ENCODE assay signal across 12 cellular contexts in genomic region chr14:22320353-22320733, GRCh38.
DNase-seq lines count a peak whose midpoint lies in the region; ATAC-seq, FAIRE-seq and TF ChIP-seq lines count a peak whose summit lies in the region.
"Had no signal": no experiment of that assay in that cellular context is flagged by ENCODE, and none has a peak within 500 bp of the region (broad histone marks: within the 10 kb centered on the region; RNA-seq: fewer than 3 reads in every experiment).

No MANE protein-coding gene starts in this region.

- H3K4me3 ChIP-seq in PC-3 (ENCODE audit: low read length) (no peak overlapping the region), K562 (no peak overlapping the region), thymus (ENCODE audit: low read length) (peak overlapping the region; percentile 37)
- H3K4me3 ChIP-seq: gastroesophageal sphincter had no signal

- ATAC-seq in PC-3 (peak; percentile 54), K562 (no peak), GM18873 (IDR thresholded peaks at IDR 0.05; ENCODE audit: low FRiP score, unreplicated experiment) (no peak), HG02840 (IDR thresholded peaks at IDR 0.05; ENCODE audit: low FRiP score, unreplicated experiment) (no peak)
- ATAC-seq: gastroesophageal sphincter had no signal

- peak overlapping the region; percentile 66 for H3K4me3 Mint-ChIP-seq in activated naive CD4-positive, alpha-beta T cell treated with anti-CD3 and anti-CD28 coated beads, Interleukin-2, amount 10 ng/mL, durations not matched to agents 7 days and 5 days
- H3K4me3 Mint-ChIP-seq in immature natural killer cell: no peak overlapping the region
- H3K4me3 Mint-ChIP-seq: neural crest cell had no signal

- H3K4me2 ChIP-seq in PC-3 (ENCODE audit: low read length) (no peak overlapping the region), K562 (ENCODE audit: insufficient read depth, low read length) (no peak overlapping the region)

- TF ChIP-seq CTCF in PC-3 (conservative IDR thresholded peaks at IDR 0.05; ENCODE audit: low read depth, low read length): no peak
- peak in 1 of 3 experiments; percentile 34; a peak in 2 of 6 replicates for TF ChIP-seq CTCF in K562 (IDR thresholded peaks at IDR 0.05 in 2 of 3, conservative IDR thresholded peaks at IDR 0.05 in 1 of 3; ENCODE audit: insufficient read depth in 2 of 3, low read depth in 1 of 3, low read length in 3 of 3)

- no peaks in the 10 kb centered on the region for H3K9me3 ChIP-seq in PC-3 (ENCODE audit: low read length)
- no peaks in the 10 kb centered on the region for H3K9me3 ChIP-seq in K562 (replicated peaks; ENCODE audit: control insufficient read depth, insufficient read depth, low read depth, low read length)
- no peaks in the 10 kb centered on the region for H3K9me3 ChIP-seq in thymus (ENCODE audit: control insufficient read depth)
- H3K9me3 ChIP-seq: gastroesophageal sphincter had no signal

- H3K27me3 ChIP-seq in PC-3 (ENCODE audit: low read length) (no peaks in the 10 kb centered on the region), K562 (ENCODE audit: control insufficient read depth in 2 of 2, insufficient read depth in 2 of 2, low read length in 2 of 2) (no peaks in the 10 kb centered on the region), thymus (ENCODE audit: control insufficient read depth, insufficient read depth) (no peaks in the 10 kb centered on the region)

- no peaks in the 10 kb centered on the region for H3K36me3 ChIP-seq in PC-3 (ENCODE audit: low read depth, low read length)
- H3K36me3 ChIP-seq in K562 (ENCODE audit: control insufficient read depth, insufficient read depth, low read length): no peaks in the 10 kb centered on the region
- H3K36me3 ChIP-seq in thymus (ENCODE audit: control insufficient read depth, insufficient read depth): no peaks in the 10 kb centered on the region
- H3K36me3 ChIP-seq: gastroesophageal sphincter had no signal

- no peak overlapping the region for H3K27ac ChIP-seq in PC-3 (ENCODE audit: low read length)
- no peak overlapping the region for H3K27ac ChIP-seq in K562 (ENCODE audit: extremely low read depth, low read depth, low read length)
- H3K27ac ChIP-seq in thymus (ENCODE audit: low read depth): no peak overlapping the region
- H3K27ac ChIP-seq: gastroesophageal sphincter had no signal

- H3K79me2 ChIP-seq in PC-3 (ENCODE audit: low read length) (no peaks in the 10 kb centered on the region), K562 (ENCODE audit: control insufficient read depth, insufficient read depth, low read length) (no peaks in the 10 kb centered on the region)

- in situ Hi-C loops in K562 (cut with MboI): no loop called here

- peak in 1 of 2 experiments; percentile 69; a peak in 2 of 4 replicates for TF ChIP-seq RAD21 in K562 (CRISPR knock-in tag; conservative IDR thresholded peaks at IDR 0.05 in 1 of 2, IDR thresholded peaks at IDR 0.05 in 1 of 2)

- intact Hi-C loops in PC-3 (cut with micrococcal nuclease): no loop called here
- intact Hi-C loops in K562 (cut with micrococcal nuclease): loop anchor here (1.0 kb wide), 1 partner anchor 55 kb away; no protein-coding TSS in a partner anchor

- no peaks in the 10 kb centered on the region for H3K27me3 Mint-ChIP-seq in activated naive CD4-positive, alpha-beta T cell treated with anti-CD3 and anti-CD28 coated beads, Interleukin-2, amount 10 ng/mL, durations not matched to agents 7 days and 5 days
- peaks cover 0 to 7% (median 1%) of the 10 kb centered on the region in 3 donors for H3K27me3 Mint-ChIP-seq in immature natural killer cell (ENCODE audit: low read depth in 3 of 3)

- H3K4me1 Mint-ChIP-seq in activated naive CD4-positive, alpha-beta T cell treated with anti-CD3 and anti-CD28 coated beads, Interleukin-2, amount 10 ng/mL, durations not matched to agents 7 days and 5 days: no peaks in the 10 kb centered on the region
- no peaks in the 10 kb centered on the region for H3K4me1 Mint-ChIP-seq in immature natural killer cell
- H3K4me1 Mint-ChIP-seq: neural crest cell had no signal

- H3K27ac Mint-ChIP-seq in activated naive CD4-positive, alpha-beta T cell treated with anti-CD3 and anti-CD28 coated beads, Interleukin-2, amount 10 ng/mL, durations not matched to agents 7 days and 5 days: peak overlapping the region; percentile 84
- H3K27ac Mint-ChIP-seq in immature natural killer cell: no peak overlapping the region

- H3K9ac ChIP-seq in PC-3 (ENCODE audit: low read length): no peak overlapping the region
- no peak overlapping the region for H3K9ac ChIP-seq in K562 (ENCODE audit: insufficient read depth in 1 of 2, low read depth in 2 of 2, low read length in 2 of 2)

- no peaks in the 10 kb centered on the region for H4K20me1 ChIP-seq in PC-3 (ENCODE audit: low read length)
- no peaks in the 10 kb centered on the region; the same call in 1 of the 2 replicates for H4K20me1 ChIP-seq in K562 (replicated peaks; ENCODE audit: control insufficient read depth, insufficient read depth, low read length)

- FAIRE-seq in K562 (lab: Jason Lieb, UNC): no peak
- FAIRE-seq: colon had no signal

- no peak for DNase-seq in activated naive CD4-positive, alpha-beta T cell treated with anti-CD3 and anti-CD28 coated beads, Interleukin-2, amount 10 ng/mL, durations not matched to agents 7 days and 5 days
- no peak for DNase-seq in activated naive CD4-positive, alpha-beta T cell treated with anti-CD3 and anti-CD28 coated beads, Interleukin-2, amount 50 U/mL, for 16 hours
- DNase-seq in PC-3 (peak; percentile 28), K562 (ENCODE audit: extremely low read depth in 1 of 4, low spot score in 3 of 4) (no peak), immature natural killer cell (no peak)
- DNase-seq: activated CD8-positive, alpha-beta memory T cell treated with anti-CD3 and anti-CD28 coated beads, Interleukin-2, amount 50 U/mL, for 4 hours had no signal

- H3K4me1 ChIP-seq in PC-3 (ENCODE audit: insufficient read depth, low read length): peaks cover 18% of the 10 kb centered on the region
- no peaks in the 10 kb centered on the region for H3K4me1 ChIP-seq in K562 (replicated peaks in 1 of 2; ENCODE audit: control insufficient read depth in 2 of 2, insufficient read depth in 2 of 2, low read length in 2 of 2)
- no peaks in the 10 kb centered on the region for H3K4me1 ChIP-seq in thymus (ENCODE audit: control insufficient read depth, insufficient read depth, low read length)
- H3K4me1 ChIP-seq: gastroesophageal sphincter had no signal

- H3K9me2 ChIP-seq in PC-3 (replicated peaks; ENCODE audit: low read length): no peaks in the 10 kb centered on the region

- no peaks in the 10 kb centered on the region for H3K36me3 Mint-ChIP-seq in activated naive CD4-positive, alpha-beta T cell treated with anti-CD3 and anti-CD28 coated beads, Interleukin-2, amount 10 ng/mL, durations not matched to agents 7 days and 5 days
- no peaks in the 10 kb centered on the region for H3K36me3 Mint-ChIP-seq in immature natural killer cell

- no peaks in the 10 kb centered on the region for H3F3A ChIP-seq in PC-3 (ENCODE audit: low read length, unreplicated experiment)

- H3K9me3 Mint-ChIP-seq in activated naive CD4-positive, alpha-beta T cell treated with anti-CD3 and anti-CD28 coated beads, Interleukin-2, amount 10 ng/mL, durations not matched to agents 7 days and 5 days: no peaks in the 10 kb centered on the region
- H3K9me3 Mint-ChIP-seq in immature natural killer cell: no peaks in the 10 kb centered on the region
- H3K9me3 Mint-ChIP-seq: neural crest cell had no signal

- no peaks in the 10 kb centered on the region for H3K9me1 ChIP-seq in K562 (ENCODE audit: control insufficient read depth, insufficient read depth, low read length)

- WGBS in K562 (ENCODE audit: insufficient coverage, low coverage, missing lambda C conversion rate): 0% methylated on average over 3 of the region's 4 CpGs
- whole genome bisulfite sequencing in thymus: 54% methylated on average over 4 of the region's 4 CpGs

- no peak for TF ChIP-seq EP300 in K562 (IDR thresholded peaks at IDR 0.05; ENCODE audit: low read length)

- POLR2A ChIA-PET in PC-3 (lab: Charles Lee; ENCODE audit: unreplicated experiment) (no interaction called here), K562 (lab: Yijun Ruan, JAX) (interaction anchor here (0.8 kb wide), 1 partner anchor 114 kb away, joined by 3 read pairs; no protein-coding TSS in a partner anchor)

- BruUV-seq in PC-3 (replicated peaks; lab: Mats Ljungman, UMichigan): no TSS peak
- BruUV-seq in K562 (replicated peaks; lab: Mats Ljungman, UMichigan): no TSS peak

- no peak overlapping the region for H2AFZ ChIP-seq in PC-3 (ENCODE audit: low read length)
- H2AFZ ChIP-seq in K562 (ENCODE audit: low read depth, low read length): no peak overlapping the region

- CTCF ChIA-PET in activated naive CD4-positive, alpha-beta T cell treated with anti-CD3 and anti-CD28 coated beads, Interleukin-2, amount 10 ng/mL, durations not matched to agents 7 days and 5 days (lab: Charles Lee): no interaction called here
- CTCF ChIA-PET in PC-3 (lab: Charles Lee): interaction anchor here (0.6 to 2.4 kb wide), 13 partner anchors 14 to 406 kb away, joined by 3 to 59 read pairs (median 6); no protein-coding TSS in a partner anchor
- CTCF ChIA-PET in K562 (lab: Yijun Ruan, JAX; ENCODE audit: low intra/inter-chr PET ratio): interaction anchor here (0.7 to 2.5 kb wide), 4 partner anchors 55 to 250 kb away, joined by 4 to 44 read pairs (median 5); no protein-coding TSS in a partner anchor

- TF ChIP-seq POLR2A in K562 (conservative IDR thresholded peaks at IDR 0.05): no peak

TF ChIP-seq in K562, 482 proteins besides CTCF, POLR2A, EP300 and RAD21:
- TF ChIP-seq LCOR (CRISPR knock-in tag; IDR thresholded peaks at IDR 0.05) (no peak), RBM14 (IDR thresholded peaks at IDR 0.05; ENCODE audit: borderline replicate concordance, insufficient read depth, low read depth, low read length) (no peak), MEIS2 (IDR thresholded peaks at IDR 0.05; ENCODE audit: partially characterized antibody) (peak; percentile 2), ZBTB34 (CRISPR knock-in tag; IDR thresholded peaks at IDR 0.05) (no peak)
TF ChIP-seq in K562: peak in this region for 1.
